ENCODE assay signal across 20 cellular contexts in genomic region chr7:47488969-47489342, GRCh38.
DNase-seq lines count a peak whose midpoint lies in the region; ATAC-seq and TF ChIP-seq lines count a peak whose summit lies in the region.
"Had no signal": no experiment of that assay in that cellular context is flagged by ENCODE, and none has a peak within 500 bp of the region (broad histone marks: within the 10 kb centered on the region; RNA-seq: fewer than 3 reads in every experiment).

No MANE protein-coding gene starts in this region.

- no peak overlapping the region for H3K4me3 Mint-ChIP-seq in natural killer cell treated with Interleukin-12 subunit alpha and Interleukin-12 subunit beta and Interleukin-15 and Interleukin-18, amount 100 ng/mL, for 72 hours
- H3K4me3 Mint-ChIP-seq in activated naive CD8-positive, alpha-beta T cell treated with anti-CD3 and anti-CD28 coated beads, Interleukin-2, amount 50 U/mL, for 24 hours = no peak overlapping the region
- H3K4me3 Mint-ChIP-seq: effector memory CD8-positive, alpha-beta T cell had no signal

- H3K27ac ChIP-seq in HUES48 (ENCODE audit: low read depth, low read length) (peak overlapping the region; percentile 87), body of pancreas (peak overlapping the region in 3 of 4 donors; percentile 89 to 94 (median 90)), psoas muscle (peak overlapping the region; percentile 21)
- H3K27ac ChIP-seq: brain microvascular endothelial cell, thoracic aorta had no signal

- H3K27ac Mint-ChIP-seq in natural killer cell treated with Interleukin-12 subunit alpha and Interleukin-12 subunit beta and Interleukin-15 and Interleukin-18, amount 100 ng/mL, for 72 hours = no peak overlapping the region
- H3K27ac Mint-ChIP-seq in activated naive CD8-positive, alpha-beta T cell treated with anti-CD3 and anti-CD28 coated beads, Interleukin-2, amount 50 U/mL, for 24 hours = no peak overlapping the region
- H3K27ac Mint-ChIP-seq: effector memory CD8-positive, alpha-beta T cell had no signal

- H3K9me3 Mint-ChIP-seq in natural killer cell treated with Interleukin-12 subunit alpha and Interleukin-12 subunit beta and Interleukin-15 and Interleukin-18, amount 100 ng/mL, for 72 hours = no peaks in the 10 kb centered on the region
- H3K9me3 Mint-ChIP-seq in activated naive CD8-positive, alpha-beta T cell treated with anti-CD3 and anti-CD28 coated beads, Interleukin-2, amount 50 U/mL, for 24 hours = no peaks in the 10 kb centered on the region

- no peak for DNase-seq in body of pancreas
- peak; percentile 87 for DNase-seq in islet precursor cell
- DNase-seq in psoas muscle = no peak
- DNase-seq in natural killer cell treated with Interleukin-12 subunit alpha and Interleukin-12 subunit beta and Interleukin-15 and Interleukin-18, amount 100 ng/mL, for 72 hours (ENCODE audit: low spot score) = no peak
- DNase-seq in activated naive CD8-positive, alpha-beta T cell treated with anti-CD3 and anti-CD28 coated beads, Interleukin-2, amount 50 U/mL, for 24 hours = no peak
- DNase-seq in NCI-H345 treated with DMSO at 0.1 percent for 48 hours (lab: John Stamatoyannopoulos, UW; ENCODE audit: unreplicated experiment) = no peak
- no peak for DNase-seq in HT-29 (ENCODE audit: low spot score)
- DNase-seq: activated CD8-positive, alpha-beta memory T cell treated with anti-CD3 and anti-CD28 coated beads, Interleukin-2, amount 50 U/mL, for 48 hours; activated naive CD4-positive, alpha-beta T cell treated with Interleukin-2 at 50 U/mL for 16 hours; brain microvascular endothelial cell; COR-L47; effector memory CD8-positive, alpha-beta T cell; GDM1; mammary epithelial cell; NCI-H1694 treated with DMSO at 0.1 percent for 48 hours; NCI-H510A; PC-3 had no signal

- ATAC-seq in body of pancreas = no peak
- ATAC-seq in psoas muscle = no peak
- ATAC-seq in natural killer cell treated with Interleukin-12 subunit alpha and Interleukin-12 subunit beta and Interleukin-15 and Interleukin-18, amount 100 ng/mL, for 72 hours = no peak
- no peak for ATAC-seq in activated naive CD8-positive, alpha-beta T cell treated with anti-CD3 and anti-CD28 coated beads, Interleukin-2, amount 50 U/mL, for 24 hours
- ATAC-seq: activated CD4-positive, CD25-positive, alpha-beta regulatory T cell treated with anti-CD3 and anti-CD28 coated beads, Interleukin-2, amount 50 U/mL, for 24 hours; effector memory CD8-positive, alpha-beta T cell; PC-3 had no signal

- intact Hi-C loops in body of pancreas (cut with DNase I) = no loop called here
- intact Hi-C loops in psoas muscle (cut with DNase I) = loop anchor here (5.0 kb wide), 2 partner anchors 42 to 93 kb away; partner anchors contain the start of gene TNS3 (in 1 of the 2)

- 86 to 90% methylated on average over 8 of the region's 8 CpGs for WGBS in body of pancreas, 2 donors
- 22 to 52% (median 26%) methylated on average over 8 of the region's 8 CpGs for WGBS in psoas muscle, 3 donors

- peaks cover 0 to 2% of the 10 kb centered on the region in 2 donors for H3K27me3 Mint-ChIP-seq in natural killer cell treated with Interleukin-12 subunit alpha and Interleukin-12 subunit beta and Interleukin-15 and Interleukin-18, amount 100 ng/mL, for 72 hours
- peaks cover under 1% of the 10 kb centered on the region for H3K27me3 Mint-ChIP-seq in activated naive CD8-positive, alpha-beta T cell treated with anti-CD3 and anti-CD28 coated beads, Interleukin-2, amount 50 U/mL, for 24 hours

- H3K4me1 Mint-ChIP-seq in natural killer cell treated with Interleukin-12 subunit alpha and Interleukin-12 subunit beta and Interleukin-15 and Interleukin-18, amount 100 ng/mL, for 72 hours (ENCODE audit: low read depth in 2 of 2) = no peaks in the 10 kb centered on the region
- peaks cover 4% of the 10 kb centered on the region for H3K4me1 Mint-ChIP-seq in activated naive CD8-positive, alpha-beta T cell treated with anti-CD3 and anti-CD28 coated beads, Interleukin-2, amount 50 U/mL, for 24 hours

- no peak overlapping the region for H3K4me3 ChIP-seq in HUES48 (ENCODE audit: low read depth, low read length)
- no peak overlapping the region for H3K4me3 ChIP-seq in body of pancreas
- H3K4me3 ChIP-seq in psoas muscle = no peak overlapping the region
- H3K4me3 ChIP-seq: thoracic aorta had no signal

- TF ChIP-seq CTCF in body of pancreas (IDR thresholded peaks at IDR 0.05) (no peak), psoas muscle (IDR thresholded peaks at IDR 0.05) (no peak)

- H3K4me1 ChIP-seq in HUES48 (ENCODE audit: control insufficient read depth, insufficient read depth, low read length) (peaks cover 30% of the 10 kb centered on the region), body of pancreas (peaks cover 51% of the 10 kb centered on the region), psoas muscle (peaks cover 23% of the 10 kb centered on the region)

- peaks cover 10% of the 10 kb centered on the region; the same call in 1 of the 2 replicates for H3K27me3 ChIP-seq in HUES48 (ENCODE audit: control insufficient read depth, insufficient read depth, low read length)
- H3K27me3 ChIP-seq in body of pancreas = no peaks in the 10 kb centered on the region
- H3K27me3 ChIP-seq in psoas muscle (ENCODE audit: insufficient read depth in 3 of 3, low read length in 2 of 3) = no peaks in the 10 kb centered on the region
- H3K27me3 ChIP-seq: brain microvascular endothelial cell had no signal

- H3K9me3 ChIP-seq in HUES48 (ENCODE audit: control insufficient read depth, insufficient read depth, low read length) (no peaks in the 10 kb centered on the region), body of pancreas (no peaks in the 10 kb centered on the region), psoas muscle (no peaks in the 10 kb centered on the region)
- H3K9me3 ChIP-seq: thoracic aorta had no signal

- TF ChIP-seq POLR2A in body of pancreas (IDR thresholded peaks at IDR 0.05) = no peak

- H3K36me3 Mint-ChIP-seq in natural killer cell treated with Interleukin-12 subunit alpha and Interleukin-12 subunit beta and Interleukin-15 and Interleukin-18, amount 100 ng/mL, for 72 hours = no peaks in the 10 kb centered on the region
- H3K36me3 Mint-ChIP-seq in activated naive CD8-positive, alpha-beta T cell treated with anti-CD3 and anti-CD28 coated beads, Interleukin-2, amount 50 U/mL, for 24 hours (ENCODE audit: low read depth) = no peaks in the 10 kb centered on the region

- H3K36me3 ChIP-seq in HUES48 (ENCODE audit: control insufficient read depth, insufficient read depth, low read length) = no peaks in the 10 kb centered on the region
- H3K36me3 ChIP-seq in body of pancreas (replicated peaks in 1 of 2; ENCODE audit: insufficient read depth in 1 of 2, low read depth in 2 of 2) = no peaks in the 10 kb centered on the region
- H3K36me3 ChIP-seq in psoas muscle (ENCODE audit: insufficient read depth in 1 of 2, low read depth in 1 of 2) = no peaks in the 10 kb centered on the region
- H3K36me3 ChIP-seq: brain microvascular endothelial cell, thoracic aorta had no signal

- H3K9ac ChIP-seq in HUES48 (ENCODE audit: low read depth, low read length) = no peak overlapping the region

Comparison
In these comparisons a context has a peak if more than half of its experiments do, and no peak if none do; other contexts are left out.
1. H3K27ac ChIP-seq: peak in every context shown above with its lines; median percentile 90 in body of pancreas; 87 in HUES48; 21 in psoas muscle.